In genomic region chr19:51646744-51647143, GRCh38 we compare ENCODE assay signal across 4 cellular contexts. TPM values are rescaled to one million over a fixed set of nuclear protein-coding genes. Genes with fewer than 3 reads are reported as not detected.
"Had no signal": no experiment of that assay in that cellular context is flagged by ENCODE, and none has a peak within 500 bp of the region (broad histone marks: within the 10 kb centered on the region; RNA-seq: fewer than 3 reads in every experiment).

Gene SIGLEC14, minus strand, starts transcription at chr19:51646825. Its CDS starts 66 bp downstream, at chr19:51646759.

RNA-seq across cellular contexts. Expression of gene SIGLEC14, which starts in this region (rescaled TPM):
- total RNA-seq: activated CD4-positive, alpha-beta T cell treated with anti-CD3 and anti-CD28 coated beads for 36 hours; astrocyte; progenitor cell of endocrine pancreas had no signal
- polyA plus RNA-seq: neural cell had no signal
